Comparison of ENCODE assay signal across 16 cellular contexts in the genomic region with DNA sequence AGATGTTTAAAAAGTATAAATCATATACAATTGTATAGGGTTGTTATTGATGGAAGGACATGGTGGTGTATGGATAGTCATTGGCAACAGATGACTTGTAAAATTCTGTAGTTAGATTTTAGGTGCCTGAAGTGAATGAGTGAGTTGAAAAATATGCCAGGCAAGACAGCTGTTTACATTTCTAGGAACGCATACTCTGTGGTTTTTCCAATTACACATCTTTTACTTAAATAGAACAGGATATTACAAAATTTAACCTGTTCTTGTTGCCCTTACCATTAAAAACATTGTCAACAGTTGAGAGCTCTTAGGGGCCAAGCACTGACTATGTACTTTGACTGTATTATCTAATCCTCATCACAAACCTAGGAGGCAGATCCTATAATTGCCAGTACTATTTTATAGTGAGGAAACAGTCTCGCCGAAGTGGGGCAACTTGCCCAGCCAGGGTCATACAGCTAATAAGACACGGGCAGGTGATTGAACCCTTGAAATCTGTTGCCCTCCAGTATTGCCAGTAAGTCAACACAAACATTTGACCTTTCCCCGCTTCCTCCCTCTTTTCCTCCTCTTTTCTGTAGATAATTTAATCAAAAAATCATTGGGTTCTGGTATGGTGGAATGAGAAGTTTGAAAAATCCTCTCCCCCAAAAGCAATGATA.
DNase-seq lines count a peak whose midpoint lies in the region; ATAC-seq and TF ChIP-seq lines count a peak whose summit lies in the region.
"Had no signal": no experiment of that assay in that cellular context is flagged by ENCODE, and none has a peak within 500 bp of the region (broad histone marks: within the 10 kb centered on the region; RNA-seq: fewer than 3 reads in every experiment).

No MANE protein-coding gene starts in this region.

- CTCF ChIA-PET in activated naive CD4-positive, alpha-beta T cell treated with anti-CD3 and anti-CD28 coated beads, Interleukin-2, amount 10 ng/mL, durations not matched to agents 7 days and 5 days (lab: Charles Lee): interaction anchor here (0.7 to 1.6 kb wide), 2 partner anchors 16 to 62 kb away, joined by 3 to 5 read pairs; no protein-coding TSS in a partner anchor
- CTCF ChIA-PET in activated naive CD4-positive, alpha-beta T cell treated with anti-CD3 and anti-CD28 coated beads for 36 hours (lab: Charles Lee): interaction anchor here (1.1 kb wide), 1 partner anchor 115 kb away, joined by 3 read pairs; no protein-coding TSS in a partner anchor
- CTCF ChIA-PET in WTC11 (lab: Charles Lee): no interaction called here

- H3K36me3 ChIP-seq in brain microvascular endothelial cell (replicated peaks): no peaks in the 10 kb centered on the region
- H3K36me3 ChIP-seq: spleen, uterus had no signal

- peaks cover 3% of the 10 kb centered on the region for H3K27me3 Mint-ChIP-seq in activated naive CD4-positive, alpha-beta T cell treated with anti-CD3 and anti-CD28 coated beads, Interleukin-2, amount 10 ng/mL, durations not matched to agents 7 days and 5 days
- H3K27me3 Mint-ChIP-seq in activated naive CD4-positive, alpha-beta T cell treated with anti-CD3 and anti-CD28 coated beads for 36 hours (ENCODE audit: low read depth): no peaks in the 10 kb centered on the region
- H3K27me3 Mint-ChIP-seq in CD14-positive monocyte (ENCODE audit: low read depth in 3 of 3): peaks cover 0 to 5% (median 3%) of the 10 kb centered on the region in 3 donors
- H3K27me3 Mint-ChIP-seq in WTC11 (ENCODE audit: low read depth): peaks cover 27% of the 10 kb centered on the region

- POLR2A ChIA-PET in WTC11 (lab: Charles Lee): no interaction called here

- no peak for DNase-seq in activated naive CD4-positive, alpha-beta T cell treated with anti-CD3 and anti-CD28 coated beads, Interleukin-2, amount 10 ng/mL, durations not matched to agents 7 days and 5 days
- no peak for DNase-seq in activated naive CD4-positive, alpha-beta T cell treated with anti-CD3 and anti-CD28 coated beads for 36 hours
- DNase-seq in MV-4-11 (lab: John Stamatoyannopoulos, UW): peak; percentile 80
- peak; percentile 29 for DNase-seq in astrocyte of the spinal cord (ENCODE audit: low read depth, low spot score)
- DNase-seq in skeletal muscle cell (ENCODE audit: low read depth): peak; percentile 62
- no peak for DNase-seq in CD14-positive monocyte (ENCODE audit: low spot score)
- no peak for DNase-seq in WTC11 (ENCODE audit: low spot score)
- no peak for DNase-seq in brain microvascular endothelial cell
- DNase-seq: activated CD4-positive, CD25-positive, alpha-beta regulatory T cell; activated naive CD4-positive, alpha-beta T cell; CD4-positive, alpha-beta memory T cell; NCI-H1930; spleen; uterus had no signal

- H3K4me3 ChIP-seq in astrocyte of the spinal cord (ENCODE audit: low read depth, low read length) (no peak overlapping the region), skeletal muscle cell (ENCODE audit: low read depth, low read length) (no peak overlapping the region), brain microvascular endothelial cell (ENCODE audit: low read depth, low read length) (no peak overlapping the region)
- H3K4me3 ChIP-seq: coronary artery, spleen, uterus had no signal

- in situ Hi-C loops in astrocyte of the spinal cord (cut with HindIII; ENCODE audit: low sequenced_read_pairs): no loop called here
- in situ Hi-C loops in brain microvascular endothelial cell (cut with HindIII; ENCODE audit: low pct_ligation_motif_present, low sequenced_read_pairs): no loop called here

- peaks cover 9% of the 10 kb centered on the region for H3K36me3 Mint-ChIP-seq in activated naive CD4-positive, alpha-beta T cell treated with anti-CD3 and anti-CD28 coated beads, Interleukin-2, amount 10 ng/mL, durations not matched to agents 7 days and 5 days
- H3K36me3 Mint-ChIP-seq in activated naive CD4-positive, alpha-beta T cell treated with anti-CD3 and anti-CD28 coated beads for 36 hours (ENCODE audit: low read depth): no peaks in the 10 kb centered on the region
- no peaks in the 10 kb centered on the region for H3K36me3 Mint-ChIP-seq in CD14-positive monocyte
- no peaks in the 10 kb centered on the region for H3K36me3 Mint-ChIP-seq in WTC11
- H3K36me3 Mint-ChIP-seq: CD4-positive, alpha-beta memory T cell had no signal

- H3K9me3 Mint-ChIP-seq in activated naive CD4-positive, alpha-beta T cell treated with anti-CD3 and anti-CD28 coated beads, Interleukin-2, amount 10 ng/mL, durations not matched to agents 7 days and 5 days: no peaks in the 10 kb centered on the region
- H3K9me3 Mint-ChIP-seq in activated naive CD4-positive, alpha-beta T cell treated with anti-CD3 and anti-CD28 coated beads for 36 hours: no peaks in the 10 kb centered on the region
- peaks cover 0 to 2% (median 0%) of the 10 kb centered on the region in 7 donors for H3K9me3 Mint-ChIP-seq in CD14-positive monocyte
- H3K9me3 Mint-ChIP-seq in WTC11: 0 out of 2 replicates have a peak, but pooled peaks cover under 1% of the 10 kb centered on the region
- H3K9me3 Mint-ChIP-seq: CD4-positive, alpha-beta memory T cell; nephron had no signal

- no peak for ATAC-seq in WTC11

- no peaks in the 10 kb centered on the region for H3K27me3 ChIP-seq in brain microvascular endothelial cell (replicated peaks)
- H3K27me3 ChIP-seq: uterus had no signal

- peaks cover 90% of the 10 kb centered on the region for H3K4me1 Mint-ChIP-seq in activated naive CD4-positive, alpha-beta T cell treated with anti-CD3 and anti-CD28 coated beads, Interleukin-2, amount 10 ng/mL, durations not matched to agents 7 days and 5 days
- peaks cover 14% of the 10 kb centered on the region for H3K4me1 Mint-ChIP-seq in activated naive CD4-positive, alpha-beta T cell treated with anti-CD3 and anti-CD28 coated beads for 36 hours (ENCODE audit: low read depth)
- H3K4me1 Mint-ChIP-seq in CD14-positive monocyte (peaks cover 13% of the 10 kb centered on the region), WTC11 (peaks cover 11% of the 10 kb centered on the region)

- no peak overlapping the region for H3K4me3 Mint-ChIP-seq in activated naive CD4-positive, alpha-beta T cell treated with anti-CD3 and anti-CD28 coated beads, Interleukin-2, amount 10 ng/mL, durations not matched to agents 7 days and 5 days
- H3K4me3 Mint-ChIP-seq in activated naive CD4-positive, alpha-beta T cell treated with anti-CD3 and anti-CD28 coated beads for 36 hours: no peak overlapping the region
- H3K4me3 Mint-ChIP-seq in CD14-positive monocyte: no peak overlapping the region
- H3K4me3 Mint-ChIP-seq in WTC11: no peak overlapping the region
- H3K4me3 Mint-ChIP-seq: CD4-positive, alpha-beta memory T cell; nephron had no signal

- intact Hi-C loops in activated naive CD4-positive, alpha-beta T cell treated with anti-CD3 and anti-CD28 coated beads for 36 hours (cut with micrococcal nuclease): no loop called here
- intact Hi-C loops in CD14-positive monocyte (cut with micrococcal nuclease): no loop called here

- H3K27ac ChIP-seq in brain microvascular endothelial cell: no peak overlapping the region
- H3K27ac ChIP-seq: coronary artery, spleen, uterus had no signal

- H3K27ac Mint-ChIP-seq in activated naive CD4-positive, alpha-beta T cell treated with anti-CD3 and anti-CD28 coated beads, Interleukin-2, amount 10 ng/mL, durations not matched to agents 7 days and 5 days: peak overlapping the region; percentile 92
- no peak overlapping the region for H3K27ac Mint-ChIP-seq in activated naive CD4-positive, alpha-beta T cell treated with anti-CD3 and anti-CD28 coated beads for 36 hours
- H3K27ac Mint-ChIP-seq in CD14-positive monocyte (no peak overlapping the region), WTC11 (no peak overlapping the region)
- H3K27ac Mint-ChIP-seq: CD4-positive, alpha-beta memory T cell; nephron had no signal

- TF ChIP-seq CTCF in astrocyte of the spinal cord (IDR thresholded peaks at IDR 0.05; ENCODE audit: low read depth, low read length) (no peak), CD14-positive monocyte (IDR thresholded peaks at IDR 0.05) (no peak), WTC11 (IDR thresholded peaks at IDR 0.05) (no peak), brain microvascular endothelial cell (IDR thresholded peaks at IDR 0.05; ENCODE audit: low read depth, low read length, missing control alignments) (no peak)

TF ChIP-seq in WTC11, 78 proteins besides CTCF, POLR2A, EP300 and RAD21 (continues in another document):
- TF ChIP-seq PRRX2 (CRISPR knock-in tag; IDR thresholded peaks at IDR 0.05) (no peak), JUN (CRISPR knock-in tag; IDR thresholded peaks at IDR 0.05) (no peak), SP1 (CRISPR knock-in tag; conservative IDR thresholded peaks at IDR 0.05) (no peak), ZNF232 (CRISPR knock-in tag; IDR thresholded peaks at IDR 0.05) (no peak)
- TF ChIP-seq, protein P1, sequence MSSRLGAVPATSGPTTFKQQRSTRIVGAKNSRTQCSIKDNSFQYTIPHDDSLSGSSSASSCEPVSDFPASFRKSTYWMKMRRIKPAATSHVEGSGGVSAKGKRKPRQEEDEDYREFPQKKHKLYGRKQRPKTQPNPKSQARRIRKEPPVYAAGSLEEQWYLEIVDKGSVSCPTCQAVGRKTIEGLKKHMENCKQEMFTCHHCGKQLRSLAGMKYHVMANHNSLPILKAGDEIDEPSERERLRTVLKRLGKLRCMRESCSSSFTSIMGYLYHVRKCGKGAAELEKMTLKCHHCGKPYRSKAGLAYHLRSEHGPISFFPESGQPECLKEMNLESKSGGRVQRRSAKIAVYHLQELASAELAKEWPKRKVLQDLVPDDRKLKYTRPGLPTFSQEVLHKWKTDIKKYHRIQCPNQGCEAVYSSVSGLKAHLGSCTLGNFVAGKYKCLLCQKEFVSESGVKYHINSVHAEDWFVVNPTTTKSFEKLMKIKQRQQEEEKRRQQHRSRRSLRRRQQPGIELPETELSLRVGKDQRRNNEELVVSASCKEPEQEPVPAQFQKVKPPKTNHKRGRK (CRISPR knock-in tag; IDR thresholded peaks at IDR 0.05; ENCODE audit: borderline replicate concordance): no peak

Comparison
In these comparisons a context has a peak if more than half of its experiments do, and no peak if none do; other contexts are left out.
1. DNase-seq: peak in MV-4-11 (single experiment), astrocyte of the spinal cord (single experiment) and skeletal muscle cell (single experiment); none in activated naive CD4-positive, alpha-beta T cell treated with anti-CD3 and anti-CD28 coated beads, Interleukin-2, amount 10 ng/mL, durations not matched to agents 7 days and 5 days (single experiment), activated naive CD4-positive, alpha-beta T cell treated with anti-CD3 and anti-CD28 coated beads for 36 hours (single experiment), CD14-positive monocyte (single experiment), WTC11 (single experiment) and brain microvascular endothelial cell (single experiment).